1 cellular context compared by ENCODE assay signal in the genomic region with DNA sequence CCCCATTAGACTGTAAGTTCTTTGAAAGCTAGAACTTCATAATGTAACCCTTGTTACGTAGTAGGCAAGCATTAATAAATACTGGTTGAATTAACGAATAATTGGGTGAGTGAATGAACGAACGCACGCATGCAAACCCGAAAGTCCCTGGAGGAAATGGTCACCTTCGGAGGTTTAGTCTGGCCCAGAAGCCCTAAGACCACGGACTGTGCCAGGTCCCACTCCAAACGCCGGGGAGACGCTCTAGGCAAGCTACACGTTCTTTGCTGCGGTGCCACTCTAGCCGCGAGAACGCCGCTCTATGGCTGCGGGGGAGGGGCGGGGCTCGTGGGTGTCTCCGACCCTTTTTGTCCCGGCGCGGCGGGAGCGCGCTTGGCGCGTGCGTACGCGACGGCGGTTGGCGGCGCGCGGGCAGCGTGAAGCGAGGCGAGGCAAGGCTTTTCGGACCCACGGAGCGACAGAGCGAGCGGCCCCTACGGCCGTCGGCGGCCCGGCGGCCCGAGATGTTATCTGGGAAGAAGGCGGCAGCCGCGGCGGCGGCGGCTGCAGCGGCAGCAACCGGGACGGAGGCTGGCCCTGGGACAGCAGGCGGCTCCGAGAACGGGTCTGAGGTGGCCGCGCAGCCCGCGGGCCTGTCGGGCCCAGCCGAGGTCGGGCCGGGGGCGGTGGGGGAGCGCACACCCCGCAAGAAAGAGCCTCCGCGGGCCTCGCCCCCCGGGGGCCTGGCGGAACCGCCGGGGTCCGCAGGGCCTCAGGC.
TF ChIP-seq lines count a peak whose summit lies in the region.

A gene (plus strand): TSS at position 375 of the 757 bp plus-strand sequence. CDS start 129 bp downstream, at position 504.

TF ChIP-seq in GM12878, 131 proteins besides CTCF, POLR2A, EP300 and RAD21 (continued from another document and continues in another):
- TF ChIP-seq, protein P1, sequence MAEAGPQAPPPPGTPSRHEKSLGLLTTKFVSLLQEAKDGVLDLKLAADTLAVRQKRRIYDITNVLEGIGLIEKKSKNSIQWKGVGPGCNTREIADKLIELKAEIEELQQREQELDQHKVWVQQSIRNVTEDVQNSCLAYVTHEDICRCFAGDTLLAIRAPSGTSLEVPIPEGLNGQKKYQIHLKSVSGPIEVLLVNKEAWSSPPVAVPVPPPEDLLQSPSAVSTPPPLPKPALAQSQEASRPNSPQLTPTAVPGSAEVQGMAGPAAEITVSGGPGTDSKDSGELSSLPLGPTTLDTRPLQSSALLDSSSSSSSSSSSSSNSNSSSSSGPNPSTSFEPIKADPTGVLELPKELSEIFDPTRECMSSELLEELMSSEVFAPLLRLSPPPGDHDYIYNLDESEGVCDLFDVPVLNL (IDR thresholded peaks at IDR 0.05; ENCODE audit: low read depth, low read length) = peak; percentile 62
- no peak for TF ChIP-seq SREBF2 (IDR thresholded peaks at IDR 0.05; ENCODE audit: low read length)
- TF ChIP-seq CEBPB (IDR thresholded peaks at IDR 0.05; ENCODE audit: borderline replicate concordance in 1 of 2, low read depth in 2 of 2, low read length in 2 of 2) = no peak
- TF ChIP-seq, protein P2, sequence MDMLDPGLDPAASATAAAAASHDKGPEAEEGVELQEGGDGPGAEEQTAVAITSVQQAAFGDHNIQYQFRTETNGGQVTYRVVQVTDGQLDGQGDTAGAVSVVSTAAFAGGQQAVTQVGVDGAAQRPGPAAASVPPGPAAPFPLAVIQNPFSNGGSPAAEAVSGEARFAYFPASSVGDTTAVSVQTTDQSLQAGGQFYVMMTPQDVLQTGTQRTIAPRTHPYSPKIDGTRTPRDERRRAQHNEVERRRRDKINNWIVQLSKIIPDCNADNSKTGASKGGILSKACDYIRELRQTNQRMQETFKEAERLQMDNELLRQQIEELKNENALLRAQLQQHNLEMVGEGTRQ (IDR thresholded peaks at IDR 0.05; ENCODE audit: borderline replicate concordance, low read depth, low read length) = no peak; the same call in 1 of the 2 replicates
- TF ChIP-seq ZNF274 (IDR thresholded peaks at IDR 0.05; ENCODE audit: insufficient read depth, insufficient read length) = no peak
- TF ChIP-seq, protein P3, sequence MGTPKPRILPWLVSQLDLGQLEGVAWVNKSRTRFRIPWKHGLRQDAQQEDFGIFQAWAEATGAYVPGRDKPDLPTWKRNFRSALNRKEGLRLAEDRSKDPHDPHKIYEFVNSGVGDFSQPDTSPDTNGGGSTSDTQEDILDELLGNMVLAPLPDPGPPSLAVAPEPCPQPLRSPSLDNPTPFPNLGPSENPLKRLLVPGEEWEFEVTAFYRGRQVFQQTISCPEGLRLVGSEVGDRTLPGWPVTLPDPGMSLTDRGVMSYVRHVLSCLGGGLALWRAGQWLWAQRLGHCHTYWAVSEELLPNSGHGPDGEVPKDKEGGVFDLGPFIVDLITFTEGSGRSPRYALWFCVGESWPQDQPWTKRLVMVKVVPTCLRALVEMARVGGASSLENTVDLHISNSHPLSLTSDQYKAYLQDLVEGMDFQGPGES (IDR thresholded peaks at IDR 0.05) = peak; percentile 50; the same call in 1 of the 2 replicates
- no peak for TF ChIP-seq FOS (IDR thresholded peaks at IDR 0.05; ENCODE audit: borderline replicate concordance, extremely low read depth, insufficient read length)
- TF ChIP-seq GABPA (IDR thresholded peaks at IDR 0.05; ENCODE audit: low read depth) = no peak
- peak; percentile 93 for TF ChIP-seq POU2F2 (IDR thresholded peaks at IDR 0.05; ENCODE audit: borderline replicate concordance, low read depth, low read length)
- no peak for TF ChIP-seq ZNF622 (IDR thresholded peaks at IDR 0.05)
- TF ChIP-seq, protein P4, sequence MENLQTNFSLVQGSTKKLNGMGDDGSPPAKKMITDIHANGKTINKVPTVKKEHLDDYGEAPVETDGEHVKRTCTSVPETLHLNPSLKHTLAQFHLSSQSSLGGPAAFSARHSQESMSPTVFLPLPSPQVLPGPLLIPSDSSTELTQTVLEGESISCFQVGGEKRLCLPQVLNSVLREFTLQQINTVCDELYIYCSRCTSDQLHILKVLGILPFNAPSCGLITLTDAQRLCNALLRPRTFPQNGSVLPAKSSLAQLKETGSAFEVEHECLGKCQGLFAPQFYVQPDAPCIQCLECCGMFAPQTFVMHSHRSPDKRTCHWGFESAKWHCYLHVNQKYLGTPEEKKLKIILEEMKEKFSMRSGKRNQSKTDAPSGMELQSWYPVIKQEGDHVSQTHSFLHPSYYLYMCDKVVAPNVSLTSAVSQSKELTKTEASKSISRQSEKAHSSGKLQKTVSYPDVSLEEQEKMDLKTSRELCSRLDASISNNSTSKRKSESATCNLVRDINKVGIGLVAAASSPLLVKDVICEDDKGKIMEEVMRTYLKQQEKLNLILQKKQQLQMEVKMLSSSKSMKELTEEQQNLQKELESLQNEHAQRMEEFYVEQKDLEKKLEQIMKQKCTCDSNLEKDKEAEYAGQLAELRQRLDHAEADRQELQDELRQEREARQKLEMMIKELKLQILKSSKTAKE (IDR thresholded peaks at IDR 0.05; ENCODE audit: low read depth, poor library complexity, severe bottlenecking) = peak; percentile 69
- TF ChIP-seq POLR2AphosphoS5 (IDR thresholded peaks at IDR 0.05; ENCODE audit: low read length) = peak; percentile 90
- peak; percentile 56 for TF ChIP-seq KLF5 (IDR thresholded peaks at IDR 0.05; ENCODE audit: partially characterized antibody)
- TF ChIP-seq ZNF24 (IDR thresholded peaks at IDR 0.05) = peak; percentile 85
- TF ChIP-seq MXI1 (IDR thresholded peaks at IDR 0.05; ENCODE audit: low read depth, low read length) = peak; percentile 92
- TF ChIP-seq SMARCA5 (IDR thresholded peaks at IDR 0.05) = peak; percentile 86
- no peak; the same call in 1 of the 2 replicates for TF ChIP-seq RB1 (IDR thresholded peaks at IDR 0.05; ENCODE audit: borderline replicate concordance)
- peak; percentile 83 for TF ChIP-seq TARDBP (IDR thresholded peaks at IDR 0.05; ENCODE audit: borderline replicate concordance)
- peak; percentile 92 for TF ChIP-seq MYC (IDR thresholded peaks at IDR 0.05; ENCODE audit: insufficient read depth, insufficient read length, insufficient replicate concordance, low read length, severe bottlenecking)
- TF ChIP-seq ZBED1 (IDR thresholded peaks at IDR 0.05; ENCODE audit: borderline replicate concordance) = peak; percentile 63; the same call in 1 of the 2 replicates
- no peak for TF ChIP-seq MTA3 (IDR thresholded peaks at IDR 0.05; ENCODE audit: borderline replicate concordance, low read length)
- peak; percentile 88 to 94 for TF ChIP-seq BHLHE40 (IDR thresholded peaks at IDR 0.05; ENCODE audit: borderline replicate concordance in 1 of 2, low read depth in 2 of 2, low read length in 1 of 2)
- TF ChIP-seq SPI1 (IDR thresholded peaks at IDR 0.05; ENCODE audit: borderline replicate concordance, insufficient read depth, low read depth, low read length) = no peak
- TF ChIP-seq BMI1 (IDR thresholded peaks at IDR 0.05; ENCODE audit: borderline replicate concordance) = no peak
- peak; percentile 59; the same call in 1 of the 2 replicates for TF ChIP-seq RFX5 (IDR thresholded peaks at IDR 0.05; ENCODE audit: low read depth, low read length)
- TF ChIP-seq SMAD1 (IDR thresholded peaks at IDR 0.05; ENCODE audit: low read depth, partially characterized antibody) = no peak
- no peak for TF ChIP-seq KDM1A (IDR thresholded peaks at IDR 0.05; ENCODE audit: borderline replicate concordance)
- no peak for TF ChIP-seq FOXK2 (IDR thresholded peaks at IDR 0.05)
- TF ChIP-seq RBBP5 (conservative IDR thresholded peaks at IDR 0.05) = no peak
- 0 out of 2 replicates have a peak, but pooled peaks have one; percentile 71 for TF ChIP-seq DPF2 (IDR thresholded peaks at IDR 0.05)
- peak; percentile 79; the same call in 1 of the 2 replicates for TF ChIP-seq TBL1XR1 (IDR thresholded peaks at IDR 0.05; ENCODE audit: low read depth, low read length)
- TF ChIP-seq ESRRA (IDR thresholded peaks at IDR 0.05; ENCODE audit: low read length) = no peak
- TF ChIP-seq NR2F1 (conservative IDR thresholded peaks at IDR 0.05) = peak; percentile 64; the same call in 1 of the 2 replicates
- TF ChIP-seq, protein P5, sequence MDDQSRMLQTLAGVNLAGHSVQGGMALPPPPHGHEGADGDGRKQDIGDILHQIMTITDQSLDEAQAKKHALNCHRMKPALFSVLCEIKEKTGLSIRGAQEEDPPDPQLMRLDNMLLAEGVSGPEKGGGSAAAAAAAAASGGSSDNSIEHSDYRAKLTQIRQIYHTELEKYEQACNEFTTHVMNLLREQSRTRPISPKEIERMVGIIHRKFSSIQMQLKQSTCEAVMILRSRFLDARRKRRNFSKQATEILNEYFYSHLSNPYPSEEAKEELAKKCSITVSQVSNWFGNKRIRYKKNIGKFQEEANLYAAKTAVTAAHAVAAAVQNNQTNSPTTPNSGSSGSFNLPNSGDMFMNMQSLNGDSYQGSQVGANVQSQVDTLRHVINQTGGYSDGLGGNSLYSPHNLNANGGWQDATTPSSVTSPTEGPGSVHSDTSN (IDR thresholded peaks at IDR 0.05; ENCODE audit: insufficient replicate concordance, low read depth, low read length) = peak; percentile 58
- TF ChIP-seq, protein P6, sequence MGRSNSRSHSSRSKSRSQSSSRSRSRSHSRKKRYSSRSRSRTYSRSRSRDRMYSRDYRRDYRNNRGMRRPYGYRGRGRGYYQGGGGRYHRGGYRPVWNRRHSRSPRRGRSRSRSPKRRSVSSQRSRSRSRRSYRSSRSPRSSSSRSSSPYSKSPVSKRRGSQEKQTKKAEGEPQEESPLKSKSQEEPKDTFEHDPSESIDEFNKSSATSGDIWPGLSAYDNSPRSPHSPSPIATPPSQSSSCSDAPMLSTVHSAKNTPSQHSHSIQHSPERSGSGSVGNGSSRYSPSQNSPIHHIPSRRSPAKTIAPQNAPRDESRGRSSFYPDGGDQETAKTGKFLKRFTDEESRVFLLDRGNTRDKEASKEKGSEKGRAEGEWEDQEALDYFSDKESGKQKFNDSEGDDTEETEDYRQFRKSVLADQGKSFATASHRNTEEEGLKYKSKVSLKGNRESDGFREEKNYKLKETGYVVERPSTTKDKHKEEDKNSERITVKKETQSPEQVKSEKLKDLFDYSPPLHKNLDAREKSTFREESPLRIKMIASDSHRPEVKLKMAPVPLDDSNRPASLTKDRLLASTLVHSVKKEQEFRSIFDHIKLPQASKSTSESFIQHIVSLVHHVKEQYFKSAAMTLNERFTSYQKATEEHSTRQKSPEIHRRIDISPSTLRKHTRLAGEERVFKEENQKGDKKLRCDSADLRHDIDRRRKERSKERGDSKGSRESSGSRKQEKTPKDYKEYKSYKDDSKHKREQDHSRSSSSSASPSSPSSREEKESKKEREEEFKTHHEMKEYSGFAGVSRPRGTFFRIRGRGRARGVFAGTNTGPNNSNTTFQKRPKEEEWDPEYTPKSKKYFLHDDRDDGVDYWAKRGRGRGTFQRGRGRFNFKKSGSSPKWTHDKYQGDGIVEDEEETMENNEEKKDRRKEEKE (IDR thresholded peaks at IDR 0.05) = no peak
- no peak for TF ChIP-seq IRF4 (IDR thresholded peaks at IDR 0.05; ENCODE audit: low read depth, low read length)
- no peak for TF ChIP-seq CBX3 (IDR thresholded peaks at IDR 0.05; ENCODE audit: borderline replicate concordance, low read depth)
- TF ChIP-seq TCF12 (IDR thresholded peaks at IDR 0.05; ENCODE audit: low read depth, low read length) = 0 out of 2 replicates have a peak, but pooled peaks have one; percentile 57
- no peak for TF ChIP-seq PAX8 (IDR thresholded peaks at IDR 0.05)
- TF ChIP-seq, protein P7, sequence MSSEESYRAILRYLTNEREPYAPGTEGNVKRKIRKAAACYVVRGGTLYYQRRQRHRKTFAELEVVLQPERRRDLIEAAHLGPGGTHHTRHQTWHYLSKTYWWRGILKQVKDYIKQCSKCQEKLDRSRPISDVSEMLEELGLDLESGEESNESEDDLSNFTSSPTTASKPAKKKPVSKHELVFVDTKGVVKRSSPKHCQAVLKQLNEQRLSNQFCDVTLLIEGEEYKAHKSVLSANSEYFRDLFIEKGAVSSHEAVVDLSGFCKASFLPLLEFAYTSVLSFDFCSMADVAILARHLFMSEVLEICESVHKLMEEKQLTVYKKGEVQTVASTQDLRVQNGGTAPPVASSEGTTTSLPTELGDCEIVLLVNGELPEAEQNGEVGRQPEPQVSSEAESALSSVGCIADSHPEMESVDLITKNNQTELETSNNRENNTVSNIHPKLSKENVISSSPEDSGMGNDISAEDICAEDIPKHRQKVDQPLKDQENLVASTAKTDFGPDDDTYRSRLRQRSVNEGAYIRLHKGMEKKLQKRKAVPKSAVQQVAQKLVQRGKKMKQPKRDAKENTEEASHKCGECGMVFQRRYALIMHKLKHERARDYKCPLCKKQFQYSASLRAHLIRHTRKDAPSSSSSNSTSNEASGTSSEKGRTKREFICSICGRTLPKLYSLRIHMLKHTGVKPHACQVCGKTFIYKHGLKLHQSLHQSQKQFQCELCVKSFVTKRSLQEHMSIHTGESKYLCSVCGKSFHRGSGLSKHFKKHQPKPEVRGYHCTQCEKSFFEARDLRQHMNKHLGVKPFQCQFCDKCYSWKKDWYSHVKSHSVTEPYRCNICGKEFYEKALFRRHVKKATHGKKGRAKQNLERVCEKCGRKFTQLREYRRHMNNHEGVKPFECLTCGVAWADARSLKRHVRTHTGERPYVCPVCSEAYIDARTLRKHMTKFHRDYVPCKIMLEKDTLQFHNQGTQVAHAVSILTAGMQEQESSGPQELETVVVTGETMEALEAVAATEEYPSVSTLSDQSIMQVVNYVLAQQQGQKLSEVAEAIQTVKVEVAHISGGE (CRISPR knock-in tag; IDR thresholded peaks at IDR 0.05) = no peak
- TF ChIP-seq RELA (IDR thresholded peaks at IDR 0.05; ENCODE audit: borderline replicate concordance, partially characterized antibody) = peak; percentile 76
- no peak for TF ChIP-seq NFIC (IDR thresholded peaks at IDR 0.05; ENCODE audit: low read depth, low read length)
- peak; percentile 36; the same call in 1 of the 2 replicates for TF ChIP-seq BCL11A (IDR thresholded peaks at IDR 0.05; ENCODE audit: low read depth, low read length)
- TF ChIP-seq, protein P8, sequence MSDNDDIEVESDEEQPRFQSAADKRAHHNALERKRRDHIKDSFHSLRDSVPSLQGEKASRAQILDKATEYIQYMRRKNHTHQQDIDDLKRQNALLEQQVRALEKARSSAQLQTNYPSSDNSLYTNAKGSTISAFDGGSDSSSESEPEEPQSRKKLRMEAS (IDR thresholded peaks at IDR 0.05; ENCODE audit: low read depth, low read length) = peak; percentile 86; the same call in 1 of the 2 replicates
- TF ChIP-seq BACH1 (IDR thresholded peaks at IDR 0.05; ENCODE audit: borderline replicate concordance) = peak; percentile 85
- TF ChIP-seq, protein P9, sequence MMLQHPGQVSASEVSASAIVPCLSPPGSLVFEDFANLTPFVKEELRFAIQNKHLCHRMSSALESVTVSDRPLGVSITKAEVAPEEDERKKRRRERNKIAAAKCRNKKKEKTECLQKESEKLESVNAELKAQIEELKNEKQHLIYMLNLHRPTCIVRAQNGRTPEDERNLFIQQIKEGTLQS (IDR thresholded peaks at IDR 0.05; ENCODE audit: borderline replicate concordance, extremely low read depth, low read depth, low read length) = no peak
- TF ChIP-seq CBX5 (IDR thresholded peaks at IDR 0.05; ENCODE audit: low read depth) = no peak
- TF ChIP-seq STAT1 (conservative IDR thresholded peaks at IDR 0.05) = no peak; the same call in 1 of the 2 replicates
- no peak; the same call in 1 of the 2 replicates for TF ChIP-seq SMAD5 (IDR thresholded peaks at IDR 0.05; ENCODE audit: low read depth)
- TF ChIP-seq ZNF384 (IDR thresholded peaks at IDR 0.05; ENCODE audit: borderline replicate concordance, low read depth, low read length) = no peak; the same call in 1 of the 2 replicates
- TF ChIP-seq SREBF1 (IDR thresholded peaks at IDR 0.05; ENCODE audit: low read length) = no peak
- TF ChIP-seq SIX5 (IDR thresholded peaks at IDR 0.05; ENCODE audit: low read depth, low read length, severe bottlenecking) = peak; percentile 31
- peak; percentile 13 to 98 for TF ChIP-seq EGR1 (IDR thresholded peaks at IDR 0.05; ENCODE audit: borderline replicate concordance in 1 of 2, low read depth in 2 of 2, low read length in 2 of 2)
- TF ChIP-seq SP1 (IDR thresholded peaks at IDR 0.05; ENCODE audit: low read depth, low read length) = peak; percentile 62
- peak; percentile 77 for TF ChIP-seq EED (IDR thresholded peaks at IDR 0.05; ENCODE audit: low read depth)
